Comparison of ENCODE assay signal across 1 cellular context in the genomic region with DNA sequence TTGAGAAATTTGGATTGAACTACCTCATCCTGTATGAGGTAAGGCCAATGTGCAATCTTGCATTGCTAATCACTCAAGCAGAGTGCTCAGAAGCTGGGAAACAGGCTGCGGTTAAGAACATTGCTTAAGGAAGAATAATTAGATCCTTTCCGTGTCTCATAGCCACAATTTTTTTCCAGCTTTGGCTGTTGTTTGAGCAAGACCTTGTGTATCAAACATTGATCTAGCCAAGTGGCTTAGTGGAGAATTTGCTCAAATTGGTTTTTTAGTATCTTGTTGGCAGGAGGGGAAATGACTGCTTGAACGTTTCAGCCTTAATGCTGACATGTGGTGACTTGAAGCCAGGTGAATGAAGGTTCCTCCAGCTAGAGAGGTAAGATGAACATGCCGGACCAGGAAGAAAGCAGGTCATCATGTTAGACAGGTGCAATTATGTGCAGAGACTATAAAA.
TF ChIP-seq lines count a peak whose summit lies in the region.

No MANE protein-coding gene starts in this region.

TF ChIP-seq in SK-N-SH treated with all-trans-retinoic acid at 6 μM for 48 hours, 23 proteins besides CTCF, POLR2A, EP300 and RAD21 (continued from another document):
- TF ChIP-seq, protein P1, sequence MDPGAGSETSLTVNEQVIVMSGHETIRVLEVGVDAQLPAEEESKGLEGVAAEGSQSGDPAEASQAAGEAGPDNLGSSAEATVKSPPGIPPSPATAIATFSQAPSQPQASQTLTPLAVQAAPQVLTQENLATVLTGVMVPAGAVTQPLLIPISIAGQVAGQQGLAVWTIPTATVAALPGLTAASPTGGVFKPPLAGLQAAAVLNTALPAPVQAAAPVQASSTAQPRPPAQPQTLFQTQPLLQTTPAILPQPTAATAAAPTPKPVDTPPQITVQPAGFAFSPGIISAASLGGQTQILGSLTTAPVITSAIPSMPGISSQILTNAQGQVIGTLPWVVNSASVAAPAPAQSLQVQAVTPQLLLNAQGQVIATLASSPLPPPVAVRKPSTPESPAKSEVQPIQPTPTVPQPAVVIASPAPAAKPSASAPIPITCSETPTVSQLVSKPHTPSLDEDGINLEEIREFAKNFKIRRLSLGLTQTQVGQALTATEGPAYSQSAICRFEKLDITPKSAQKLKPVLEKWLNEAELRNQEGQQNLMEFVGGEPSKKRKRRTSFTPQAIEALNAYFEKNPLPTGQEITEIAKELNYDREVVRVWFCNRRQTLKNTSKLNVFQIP (CRISPR knock-in tag; IDR thresholded peaks at IDR 0.05; ENCODE audit: borderline replicate concordance, low read depth): no peak
- no peak for TF ChIP-seq ZNF70 (CRISPR knock-in tag; IDR thresholded peaks at IDR 0.05)
- no peak for TF ChIP-seq ZFP3 (CRISPR knock-in tag; IDR thresholded peaks at IDR 0.05)
- TF ChIP-seq GLIS3 (CRISPR knock-in tag; IDR thresholded peaks at IDR 0.05): no peak
- TF ChIP-seq BACH2 (CRISPR knock-in tag; IDR thresholded peaks at IDR 0.05; ENCODE audit: borderline replicate concordance): no peak
- TF ChIP-seq, protein P2, sequence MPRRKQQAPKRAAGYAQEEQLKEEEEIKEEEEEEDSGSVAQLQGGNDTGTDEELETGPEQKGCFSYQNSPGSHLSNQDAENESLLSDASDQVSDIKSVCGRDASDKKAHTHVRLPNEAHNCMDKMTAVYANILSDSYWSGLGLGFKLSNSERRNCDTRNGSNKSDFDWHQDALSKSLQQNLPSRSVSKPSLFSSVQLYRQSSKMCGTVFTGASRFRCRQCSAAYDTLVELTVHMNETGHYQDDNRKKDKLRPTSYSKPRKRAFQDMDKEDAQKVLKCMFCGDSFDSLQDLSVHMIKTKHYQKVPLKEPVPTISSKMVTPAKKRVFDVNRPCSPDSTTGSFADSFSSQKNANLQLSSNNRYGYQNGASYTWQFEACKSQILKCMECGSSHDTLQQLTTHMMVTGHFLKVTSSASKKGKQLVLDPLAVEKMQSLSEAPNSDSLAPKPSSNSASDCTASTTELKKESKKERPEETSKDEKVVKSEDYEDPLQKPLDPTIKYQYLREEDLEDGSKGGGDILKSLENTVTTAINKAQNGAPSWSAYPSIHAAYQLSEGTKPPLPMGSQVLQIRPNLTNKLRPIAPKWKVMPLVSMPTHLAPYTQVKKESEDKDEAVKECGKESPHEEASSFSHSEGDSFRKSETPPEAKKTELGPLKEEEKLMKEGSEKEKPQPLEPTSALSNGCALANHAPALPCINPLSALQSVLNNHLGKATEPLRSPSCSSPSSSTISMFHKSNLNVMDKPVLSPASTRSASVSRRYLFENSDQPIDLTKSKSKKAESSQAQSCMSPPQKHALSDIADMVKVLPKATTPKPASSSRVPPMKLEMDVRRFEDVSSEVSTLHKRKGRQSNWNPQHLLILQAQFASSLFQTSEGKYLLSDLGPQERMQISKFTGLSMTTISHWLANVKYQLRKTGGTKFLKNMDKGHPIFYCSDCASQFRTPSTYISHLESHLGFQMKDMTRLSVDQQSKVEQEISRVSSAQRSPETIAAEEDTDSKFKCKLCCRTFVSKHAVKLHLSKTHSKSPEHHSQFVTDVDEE (CRISPR knock-in tag; IDR thresholded peaks at IDR 0.05): no peak
